Comparison of ENCODE assay signal across 8 cellular contexts in the genomic region with DNA sequence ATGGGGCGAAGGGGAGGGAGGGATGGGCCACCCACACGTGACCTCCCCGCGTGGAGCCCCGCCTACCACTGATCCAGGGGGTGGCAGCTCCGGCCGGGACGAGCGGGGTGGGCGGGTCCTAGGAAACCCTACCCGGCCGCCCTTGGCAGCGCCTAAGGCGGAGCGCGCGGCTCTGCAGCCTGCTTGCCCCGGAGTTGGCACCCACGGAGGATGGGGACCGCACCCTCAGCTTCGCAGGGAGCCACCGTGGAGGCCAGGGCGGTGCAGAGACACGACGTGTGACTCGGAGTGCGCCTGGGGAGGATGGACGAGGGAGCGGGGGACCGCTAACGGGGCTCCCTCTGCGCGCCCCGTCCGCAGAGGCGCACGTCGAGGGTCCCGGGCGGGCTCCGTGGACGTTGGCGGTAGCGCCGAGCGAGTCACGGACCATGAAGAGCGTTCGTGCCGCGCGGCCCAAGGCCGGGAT. TPM values are rescaled to one million over a fixed set of nuclear protein-coding genes. Genes with fewer than 3 reads are reported as not detected.
DNase-seq lines count a peak whose midpoint lies in the region; TF ChIP-seq lines count a peak whose summit lies in the region.

A gene with protein sequence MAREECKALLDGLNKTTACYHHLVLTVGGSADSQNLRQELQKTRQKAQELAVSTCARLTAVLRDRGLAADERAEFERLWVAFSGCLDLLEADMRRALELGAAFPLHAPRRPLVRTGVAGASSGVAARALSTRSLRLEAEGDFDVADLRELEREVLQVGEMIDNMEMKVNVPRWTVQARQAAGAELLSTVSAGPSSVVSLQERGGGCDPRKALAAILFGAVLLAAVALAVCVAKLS (plus strand): TSS at position 129 of the 466 bp plus-strand sequence. CDS start 416 bp downstream, outside the sequence.

- peaks cover 3 to 19% of the 10 kb centered on the region in 2 donors for H3K27me3 ChIP-seq in tibial nerve

- no peaks in the 10 kb centered on the region for H3K9me3 ChIP-seq in tibial nerve

- peaks cover 8% of the 10 kb centered on the region for H3K27me3 Mint-ChIP-seq in activated naive CD4-positive, alpha-beta T cell treated with anti-CD3 and anti-CD28 coated beads, Interleukin-2, amount 50 U/mL, for 24 hours
- H3K27me3 Mint-ChIP-seq in glutamatergic neuron (ENCODE audit: unreplicated experiment): peaks cover 9% of the 10 kb centered on the region

- WGBS in tibial nerve, 2 donors: 1 to 3% methylated on average over 13 to 16 of the region's 53 CpGs

- DNase-seq in NCI-H1417 (lab: John Stamatoyannopoulos, UW): peak in 2 of 3 experiments; percentile 55 to 79
- no peak for DNase-seq in NCI-H1417 treated with DMSO at 0.1 percent for 48 hours (lab: John Stamatoyannopoulos, UW)
- peak; percentile 57 for DNase-seq in SK-MEL-5 (ENCODE audit: low read depth, low spot score)
- DNase-seq in glutamatergic neuron: peak; percentile 69
- peak in 45 of 56 donors; percentile 13 to 88 (median 71) for DNase-seq in nucleus accumbens (lab: John Stamatoyannopoulos, UW)
- peak; percentile 54 to 58 for DNase-seq in tibial nerve (ENCODE audit: low spot score in 2 of 2)

- H3K4me3 ChIP-seq in tibial nerve: peak within 1 kb of the TSS; percentile 61 to 98 (median 92)

- H3K27ac ChIP-seq in tibial nerve: peak within 1 kb of the TSS; percentile 46 to 90 (median 84)

- H3K4me3 Mint-ChIP-seq in activated naive CD4-positive, alpha-beta T cell treated with anti-CD3 and anti-CD28 coated beads, Interleukin-2, amount 50 U/mL, for 24 hours: peak within 1 kb of the TSS; percentile 93
- peak within 1 kb of the TSS; percentile 73 for H3K4me3 Mint-ChIP-seq in glutamatergic neuron (ENCODE audit: unreplicated experiment)

- H3K4me1 ChIP-seq in tibial nerve: peaks cover 0 to 42% (median 6%) of the 10 kb centered on the region in 4 donors

- in situ Hi-C loops in SK-MEL-5 (cut with HindIII; ENCODE audit: low pct_unique_long_range_greater_than_20kb, low sequenced_read_pairs): no loop called here

- no peak for TF ChIP-seq RAD21 in Ishikawa (IDR thresholded peaks at IDR 0.05; ENCODE audit: low read depth)

- no peaks in the 10 kb centered on the region for H3K36me3 ChIP-seq in tibial nerve

- no peak for TF ChIP-seq POLR2A in tibial nerve (IDR thresholded peaks at IDR 0.05)

- H3K4me1 Mint-ChIP-seq in activated naive CD4-positive, alpha-beta T cell treated with anti-CD3 and anti-CD28 coated beads, Interleukin-2, amount 50 U/mL, for 24 hours: peaks cover 26% of the 10 kb centered on the region
- peaks cover 2% of the 10 kb centered on the region for H3K4me1 Mint-ChIP-seq in glutamatergic neuron (ENCODE audit: low read depth, unreplicated experiment)

- H3K9me3 Mint-ChIP-seq in activated naive CD4-positive, alpha-beta T cell treated with anti-CD3 and anti-CD28 coated beads, Interleukin-2, amount 50 U/mL, for 24 hours: no peaks in the 10 kb centered on the region
- H3K9me3 Mint-ChIP-seq in glutamatergic neuron (ENCODE audit: unreplicated experiment): peaks cover 1% of the 10 kb centered on the region

- no peaks in the 10 kb centered on the region for H3K36me3 Mint-ChIP-seq in activated naive CD4-positive, alpha-beta T cell treated with anti-CD3 and anti-CD28 coated beads, Interleukin-2, amount 50 U/mL, for 24 hours
- H3K36me3 Mint-ChIP-seq in glutamatergic neuron (ENCODE audit: unreplicated experiment): no peaks in the 10 kb centered on the region

- no peak for TF ChIP-seq EP300 in Ishikawa (IDR thresholded peaks at IDR 0.05; ENCODE audit: borderline replicate concordance)
- TF ChIP-seq EP300 in tibial nerve (IDR thresholded peaks at IDR 0.05): no peak

- TF ChIP-seq CTCF in glutamatergic neuron (IDR thresholded peaks at IDR 0.05; ENCODE audit: partially characterized antibody, unreplicated experiment) (no peak), tibial nerve (IDR thresholded peaks at IDR 0.05) (no peak)

- H3K27ac Mint-ChIP-seq in activated naive CD4-positive, alpha-beta T cell treated with anti-CD3 and anti-CD28 coated beads, Interleukin-2, amount 50 U/mL, for 24 hours: peak within 1 kb of the TSS; percentile 81
- no peak within 1 kb of the TSS for H3K27ac Mint-ChIP-seq in glutamatergic neuron (ENCODE audit: unreplicated experiment)

TF ChIP-seq in Ishikawa, 13 proteins besides CTCF, POLR2A, EP300 and RAD21:
- no peak for TF ChIP-seq NFIC (IDR thresholded peaks at IDR 0.05)
- TF ChIP-seq, protein P1, sequence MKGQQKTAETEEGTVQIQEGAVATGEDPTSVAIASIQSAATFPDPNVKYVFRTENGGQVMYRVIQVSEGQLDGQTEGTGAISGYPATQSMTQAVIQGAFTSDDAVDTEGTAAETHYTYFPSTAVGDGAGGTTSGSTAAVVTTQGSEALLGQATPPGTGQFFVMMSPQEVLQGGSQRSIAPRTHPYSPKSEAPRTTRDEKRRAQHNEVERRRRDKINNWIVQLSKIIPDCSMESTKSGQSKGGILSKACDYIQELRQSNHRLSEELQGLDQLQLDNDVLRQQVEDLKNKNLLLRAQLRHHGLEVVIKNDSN (IDR thresholded peaks at IDR 0.05): peak; percentile 93

RNA-seq across cellular contexts. Expression of the gene that starts here (rescaled TPM):
- 0.85 and 1.8 TPM in 2 replicates for total RNA-seq in SK-MEL-5 (2014; rRNA removed; shearing (Covaris generic))
- polyA plus RNA-seq in SK-MEL-5 (2015; cell fraction: cytosol; rRNA removed): 0.92 and 1.1 TPM in 2 replicates
- polyA plus RNA-seq in SK-MEL-5 (2015; cell fraction: nucleus; rRNA removed): 0.38 and 2.2 TPM in 2 replicates
- total RNA-seq in glutamatergic neuron (ENCODE audit: unreplicated experiment) (not detected), tibial nerve (under 1 TPM in 3 of 4 donors, not detected in 1; 0.22 to 0.63 (median 0.60) TPM)

Comparison
In these comparisons a context has a peak if more than half of its experiments do, and no peak if none do; other contexts are left out.
1. Peak in DNase-seq in glutamatergic neuron; RNA of the gene not detected or under 1 TPM.
2. Peak in DNase-seq, H3K4me3 ChIP-seq and H3K27ac ChIP-seq in tibial nerve; RNA of the gene not detected or under 1 TPM.